8 cellular contexts compared by ENCODE assay signal in genomic region chr22:27885977-27886842, GRCh38. TPM values are rescaled to one million over a fixed set of nuclear protein-coding genes. Genes with fewer than 3 reads are reported as not detected.
DNase-seq lines count a peak whose midpoint lies in the region; ATAC-seq, FAIRE-seq and TF ChIP-seq lines count a peak whose summit lies in the region.

No MANE protein-coding gene starts in this region.

- TF ChIP-seq CTCF in BJ (IDR thresholded peaks at IDR 0.05; ENCODE audit: insufficient read depth, low read depth, low read length): peak; percentile 80
- peak; percentile 75 to 78 for TF ChIP-seq CTCF in left lung (IDR thresholded peaks at IDR 0.05)

- peak overlapping the region; percentile 72 for H3K27ac ChIP-seq in SJSA1
- peak overlapping the region; percentile 26 to 38 for H3K27ac ChIP-seq in left lung

- H3K9me3 ChIP-seq in SJSA1 (replicated peaks): no peaks in the 10 kb centered on the region
- no peaks in the 10 kb centered on the region for H3K9me3 ChIP-seq in left lung

- no peak for ATAC-seq in central memory CD8-positive, alpha-beta T cell (replicated peaks; ENCODE audit: extremely low read depth, poor library complexity, severe bottlenecking)
- ATAC-seq in left lung (peak; percentile 79), GM21381 (IDR thresholded peaks at IDR 0.05; ENCODE audit: unreplicated experiment) (no peak), GM18520 (IDR thresholded peaks at IDR 0.05; ENCODE audit: unreplicated experiment) (no peak)

- H3K36me3 ChIP-seq in BJ (ENCODE audit: control insufficient read depth, insufficient read depth, low read length): peaks cover 9% of the 10 kb centered on the region
- H3K36me3 ChIP-seq in SJSA1: peaks cover 71% of the 10 kb centered on the region
- peaks cover 0 to 64% of the 10 kb centered on the region in 2 donors for H3K36me3 ChIP-seq in left lung

- H3K4me1 Mint-ChIP-seq in central memory CD8-positive, alpha-beta T cell: peaks cover 6% of the 10 kb centered on the region

- H3K4me3 ChIP-seq in BJ (ENCODE audit: low read depth, low read length) (no peak overlapping the region), SJSA1 (no peak overlapping the region), left lung (no peak overlapping the region)

- FAIRE-seq in GM19239 (lab: Jason Lieb, UNC): no peak

- CTCF ChIA-PET in BJ (lab: Yijun Ruan, JAX): interaction anchor here (0.6 to 2.7 kb wide), 26 partner anchors 8 to 561 kb away, joined by 3 to 15 read pairs (median 4); partner anchors contain the start of gene PITPNB

- POLR2A ChIA-PET in BJ (lab: Charles Lee): interaction anchor here (1.0 kb wide), 1 partner anchor 116 kb away, joined by 5 read pairs; no protein-coding TSS in a partner anchor

- H3K27me3 Mint-ChIP-seq in central memory CD8-positive, alpha-beta T cell: no peaks in the 10 kb centered on the region

- H3K36me3 Mint-ChIP-seq in central memory CD8-positive, alpha-beta T cell (ENCODE audit: insufficient read depth): peaks cover 38% of the 10 kb centered on the region

- H3K9me3 Mint-ChIP-seq in central memory CD8-positive, alpha-beta T cell: no peaks in the 10 kb centered on the region

- peaks cover 36% of the 10 kb centered on the region for H3K4me1 ChIP-seq in SJSA1 (replicated peaks)
- peaks cover 0 to 42% of the 10 kb centered on the region in 2 donors for H3K4me1 ChIP-seq in left lung

- H3K4me3 Mint-ChIP-seq in central memory CD8-positive, alpha-beta T cell: no peak overlapping the region

- DNase-seq in BJ (ENCODE audit: low read depth) (no peak), GM19239 (ENCODE audit: insufficient read length, low spot score) (peak; percentile 13), SJSA1 (ENCODE audit: low read depth in 1 of 2, low spot score in 2 of 2) (peak in 1 of 2 experiments; percentile 90), left lung (no peak)
- peak in 1 of 2 donors; percentile 12 for DNase-seq in central memory CD8-positive, alpha-beta T cell (ENCODE audit: low spot score in 2 of 2)
- DNase-seq in stimulated activated CD8-positive, alpha-beta memory T cell treated with anti-CD3 and anti-CD28 coated beads, Interleukin-4, amount 100 ng/mL, for 24 hours (ENCODE audit: low read depth): peak; percentile 17

- intact Hi-C loops in left lung (cut with DNase I): loop anchor here in 1 of 2 donors (10.0 kb wide), 1 partner anchor 119 kb away; no protein-coding TSS in a partner anchor

- H3K27me3 ChIP-seq in BJ (ENCODE audit: control insufficient read depth, insufficient read depth, low read length) (no peaks in the 10 kb centered on the region), SJSA1 (replicated peaks) (no peaks in the 10 kb centered on the region), left lung (no peaks in the 10 kb centered on the region)

- H3K27ac Mint-ChIP-seq in central memory CD8-positive, alpha-beta T cell (ENCODE audit: low read depth): peak overlapping the region; percentile 35

RNA-seq across cellular contexts. Expression of gene PITPNB, which starts 32.8 kb away (rescaled TPM):
- polyA plus RNA-seq in BJ (2011; rRNA removed): 24.0 and 39.9 TPM in 2 replicates
- 20.9 and 26.2 TPM in 2 replicates for polyA minus RNA-seq in BJ (2011; rRNA and poly(A)+ RNA removed)
- total RNA-seq in SJSA1 (2014; rRNA removed; shearing (Covaris generic)): 24.0 and 28.3 TPM in 2 replicates
- 10 to 100 TPM; 51.1 to 59.0 TPM for total RNA-seq in left lung

Comparison
In these comparisons a context has a peak if more than half of its experiments do, and no peak if none do; other contexts are left out.
1. DNase-seq: peak in GM19239 (single experiment) and stimulated activated CD8-positive, alpha-beta memory T cell treated with anti-CD3 and anti-CD28 coated beads, Interleukin-4, amount 100 ng/mL, for 24 hours (single experiment); none in BJ (single experiment) and left lung (0 of 2).